1 cellular context compared by ENCODE assay signal in the genomic region with DNA sequence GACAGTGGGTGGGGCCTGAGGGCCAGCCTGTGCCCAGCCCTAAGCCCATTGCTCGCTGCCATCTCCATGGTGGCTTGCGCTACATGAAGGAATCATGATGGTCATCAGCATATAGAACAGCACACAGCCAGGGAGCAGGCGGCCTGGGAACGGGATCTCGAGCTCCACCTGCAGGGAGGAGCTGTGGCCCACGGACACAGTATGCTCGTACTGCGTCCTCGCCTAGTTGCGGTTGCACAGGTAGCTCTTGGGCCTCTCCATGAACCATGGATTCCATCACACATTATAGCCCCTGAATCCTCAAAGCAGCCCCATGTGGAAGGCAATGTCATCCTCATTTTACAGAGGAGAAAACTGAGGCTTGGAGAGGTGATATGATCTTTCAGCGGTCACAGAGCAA.
TF ChIP-seq lines count a peak whose summit lies in the region.

No MANE protein-coding gene starts in this region.

TF ChIP-seq in WTC11, 78 proteins besides CTCF, POLR2A, EP300 and RAD21 (continued from another document):
- no peak for TF ChIP-seq ZNF532 (CRISPR knock-in tag; IDR thresholded peaks at IDR 0.05; ENCODE audit: borderline replicate concordance)
- TF ChIP-seq, protein P1, sequence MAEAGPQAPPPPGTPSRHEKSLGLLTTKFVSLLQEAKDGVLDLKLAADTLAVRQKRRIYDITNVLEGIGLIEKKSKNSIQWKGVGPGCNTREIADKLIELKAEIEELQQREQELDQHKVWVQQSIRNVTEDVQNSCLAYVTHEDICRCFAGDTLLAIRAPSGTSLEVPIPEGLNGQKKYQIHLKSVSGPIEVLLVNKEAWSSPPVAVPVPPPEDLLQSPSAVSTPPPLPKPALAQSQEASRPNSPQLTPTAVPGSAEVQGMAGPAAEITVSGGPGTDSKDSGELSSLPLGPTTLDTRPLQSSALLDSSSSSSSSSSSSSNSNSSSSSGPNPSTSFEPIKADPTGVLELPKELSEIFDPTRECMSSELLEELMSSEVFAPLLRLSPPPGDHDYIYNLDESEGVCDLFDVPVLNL (CRISPR knock-in tag; IDR thresholded peaks at IDR 0.05; ENCODE audit: borderline replicate concordance, low read depth) = no peak
- no peak for TF ChIP-seq SOX15 (CRISPR knock-in tag; IDR thresholded peaks at IDR 0.05)
- no peak for TF ChIP-seq RELA (CRISPR knock-in tag; IDR thresholded peaks at IDR 0.05; ENCODE audit: borderline replicate concordance)
- TF ChIP-seq NR2C2 (CRISPR knock-in tag; IDR thresholded peaks at IDR 0.05) = no peak
- TF ChIP-seq ARID4B (CRISPR knock-in tag; IDR thresholded peaks at IDR 0.05; ENCODE audit: borderline replicate concordance) = no peak
- no peak for TF ChIP-seq MYBL2 (CRISPR knock-in tag; IDR thresholded peaks at IDR 0.05)
- no peak for TF ChIP-seq IRF1 (CRISPR knock-in tag; IDR thresholded peaks at IDR 0.05)
- TF ChIP-seq ZNF138 (CRISPR knock-in tag; conservative IDR thresholded peaks at IDR 0.05) = no peak
- TF ChIP-seq NFE2L1 (CRISPR knock-in tag; IDR thresholded peaks at IDR 0.05) = no peak
- no peak for TF ChIP-seq ATF2 (CRISPR knock-in tag; IDR thresholded peaks at IDR 0.05; ENCODE audit: borderline replicate concordance, low read depth)
- no peak for TF ChIP-seq NFYB (CRISPR knock-in tag; conservative IDR thresholded peaks at IDR 0.05; ENCODE audit: low read depth)
- TF ChIP-seq ZBTB21 (CRISPR knock-in tag; IDR thresholded peaks at IDR 0.05; ENCODE audit: borderline replicate concordance) = no peak
- TF ChIP-seq ESRRA (CRISPR knock-in tag; IDR thresholded peaks at IDR 0.05; ENCODE audit: borderline replicate concordance) = no peak
- TF ChIP-seq RORB (CRISPR knock-in tag; IDR thresholded peaks at IDR 0.05) = no peak
